ENCODE assay signal across 10 cellular contexts in the genomic region with DNA sequence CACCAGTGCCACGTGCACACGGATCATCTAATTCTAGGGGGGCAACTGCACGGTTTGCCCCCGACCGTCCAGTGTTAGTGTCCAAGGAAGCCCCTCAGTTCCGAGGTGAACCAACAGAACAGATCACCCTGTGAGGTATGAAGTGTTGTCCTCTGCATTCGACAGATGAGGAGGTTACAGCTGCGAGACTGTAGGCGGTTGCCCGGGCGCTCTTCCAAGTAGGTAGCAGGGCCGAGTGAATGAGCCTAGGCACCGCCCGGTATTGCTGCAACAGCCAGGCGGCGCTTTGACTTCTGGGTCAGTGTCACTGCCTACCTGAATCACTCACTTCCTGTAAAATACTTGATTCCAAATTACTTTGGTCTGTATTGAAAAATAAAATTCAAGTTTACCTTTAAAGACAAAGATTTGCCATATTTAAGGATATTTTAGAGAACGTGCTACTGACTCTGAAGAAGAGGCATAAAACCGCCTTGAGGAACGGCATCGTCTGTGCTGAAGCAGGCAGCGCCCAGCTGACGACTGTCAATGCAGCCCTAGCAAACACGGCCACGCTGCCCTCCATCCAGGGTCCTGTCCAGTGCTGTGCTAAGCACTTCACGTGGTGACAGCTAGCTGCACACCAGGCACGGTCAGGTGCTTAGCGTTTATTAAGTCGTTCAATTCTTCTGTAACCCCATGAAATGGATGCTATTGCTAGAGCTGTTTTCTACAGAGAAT. TPM values are rescaled to one million over a fixed set of nuclear protein-coding genes. Genes with fewer than 3 reads are reported as not detected.
A peak's percentile ranks its signal among the peaks of the same experiment; 100 is the strongest.
DNase-seq lines count a peak whose midpoint lies in the region; ATAC-seq and TF ChIP-seq lines count a peak whose summit lies in the region.
"Had no signal": no experiment of that assay in that cellular context is flagged by ENCODE, and none has a peak within 500 bp of the region (broad histone marks: within the 10 kb centered on the region; RNA-seq: fewer than 3 reads in every experiment).

No MANE protein-coding gene starts in this region.

- H3K9me3 Mint-ChIP-seq in activated naive CD4-positive, alpha-beta T cell treated with anti-CD3 and anti-CD28 coated beads for 36 hours, result no peaks in the 10 kb centered on the region

- TF ChIP-seq CTCF in mucosa of descending colon (IDR thresholded peaks at IDR 0.05), result peak; percentile 29

- H3K4me1 ChIP-seq in mucosa of descending colon (ENCODE audit: low read depth), result peaks cover 19% of the 10 kb centered on the region
- H3K4me1 ChIP-seq: adrenal gland had no signal

- peaks cover 69% of the 10 kb centered on the region for H3K4me1 Mint-ChIP-seq in activated naive CD4-positive, alpha-beta T cell treated with anti-CD3 and anti-CD28 coated beads for 36 hours (ENCODE audit: low read depth)

- H3K36me3 ChIP-seq in mucosa of descending colon (ENCODE audit: low read depth), result no peaks in the 10 kb centered on the region
- H3K36me3 ChIP-seq: adrenal gland had no signal

- intact Hi-C loops in activated naive CD4-positive, alpha-beta T cell treated with anti-CD3 and anti-CD28 coated beads for 36 hours (cut with micrococcal nuclease), result no loop called here
- intact Hi-C loops in mucosa of descending colon (cut with DNase I, micrococcal nuclease), result no loop called here

- peak; percentile 97 for ATAC-seq in mucosa of descending colon
- no peak for ATAC-seq in GM19455 (IDR thresholded peaks at IDR 0.05; ENCODE audit: unreplicated experiment)
- no peak for ATAC-seq in GM21360 (IDR thresholded peaks at IDR 0.05; ENCODE audit: unreplicated experiment)

- peak overlapping the region; percentile 71 for H3K27ac Mint-ChIP-seq in activated naive CD4-positive, alpha-beta T cell treated with anti-CD3 and anti-CD28 coated beads for 36 hours

- CTCF ChIA-PET in activated naive CD4-positive, alpha-beta T cell treated with anti-CD3 and anti-CD28 coated beads for 36 hours (lab: Charles Lee), result interaction anchor here (1.5 to 2.6 kb wide), 2 partner anchors 10 to 24 kb away, joined by 3 to 9 read pairs; no protein-coding TSS in a partner anchor

- no peak overlapping the region for H3K4me3 ChIP-seq in mucosa of descending colon
- H3K4me3 ChIP-seq: adrenal gland had no signal

- peak overlapping the region; percentile 60 for H3K4me3 Mint-ChIP-seq in activated naive CD4-positive, alpha-beta T cell treated with anti-CD3 and anti-CD28 coated beads for 36 hours

- no peaks in the 10 kb centered on the region for H3K36me3 Mint-ChIP-seq in activated naive CD4-positive, alpha-beta T cell treated with anti-CD3 and anti-CD28 coated beads for 36 hours (ENCODE audit: low read depth)

- DNase-seq in COLO829 (ENCODE audit: low spot score), result peak; percentile 74
- peak; percentile 34 for DNase-seq in NCI-H226
- peak; percentile 77 for DNase-seq in activated naive CD4-positive, alpha-beta T cell treated with anti-CD3 and anti-CD28 coated beads for 36 hours
- DNase-seq in mucosa of descending colon, result peak; percentile 92 to 95 (median 93)
- DNase-seq in cortex of kidney (lab: John Stamatoyannopoulos, UW), result no peak
- no peak for DNase-seq in dermis blood vessel endothelial cell

- H3K9me3 ChIP-seq in mucosa of descending colon, result no peaks in the 10 kb centered on the region
- H3K9me3 ChIP-seq: adrenal gland had no signal

- no peaks in the 10 kb centered on the region for H3K27me3 Mint-ChIP-seq in activated naive CD4-positive, alpha-beta T cell treated with anti-CD3 and anti-CD28 coated beads for 36 hours (ENCODE audit: low read depth)

RNA-seq across cellular contexts. Expression of a gene that starts 19.3 kb away (rescaled TPM):
- 10 to 100 TPM; 48.3 to 48.8 TPM for total RNA-seq in activated naive CD4-positive, alpha-beta T cell treated with anti-CD3 and anti-CD28 coated beads for 36 hours
- total RNA-seq in mucosa of descending colon (10 to 100 TPM in 1 of 3 donors, 1 to 10 TPM in 2; 7.9 to 19.0 (median 8.4) TPM), dermis blood vessel endothelial cell (35.4 and 51.4 TPM in 2 replicates)

RNA-seq across cellular contexts. Expression of a gene that starts 27.3 kb away (rescaled TPM):
- under 1 TPM in 1 of 2 experiments, not detected in 1; 0.17 TPM for total RNA-seq in activated naive CD4-positive, alpha-beta T cell treated with anti-CD3 and anti-CD28 coated beads for 36 hours
- not detected for total RNA-seq in mucosa of descending colon
- total RNA-seq in dermis blood vessel endothelial cell, result not detected in 2 replicates
- total RNA-seq: adrenal gland, lung microvascular endothelial cell had no signal

Comparison
In these comparisons a context has a peak if more than half of its experiments do, and no peak if none do; other contexts are left out.
1. DNase-seq: peak in COLO829 (single experiment), NCI-H226 (single experiment), activated naive CD4-positive, alpha-beta T cell treated with anti-CD3 and anti-CD28 coated beads for 36 hours (single experiment) and mucosa of descending colon (3 of 3); none in cortex of kidney (single experiment) and dermis blood vessel endothelial cell (single experiment).